In the genomic region with DNA sequence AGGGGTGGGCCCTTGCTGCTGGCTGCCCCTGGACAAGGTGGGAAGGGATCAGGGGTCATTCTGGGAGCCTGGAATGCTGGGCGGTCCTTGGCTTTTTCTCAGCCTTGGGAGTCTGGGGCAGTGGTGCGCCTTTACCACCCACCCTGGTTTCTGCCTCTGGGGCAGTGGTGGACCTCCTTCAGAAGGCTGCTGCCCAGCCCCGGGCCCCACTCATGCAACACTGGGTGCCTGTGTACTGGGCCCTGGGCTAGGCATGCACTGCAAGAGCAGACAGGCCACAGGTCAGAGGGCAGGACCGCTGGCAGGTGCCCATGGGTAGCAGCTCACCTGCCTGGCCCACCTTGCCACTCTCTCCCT, we compare ENCODE assay signal across 2 cellular contexts.
TF ChIP-seq lines count a peak whose summit lies in the region.

No MANE protein-coding gene starts in this region.

TF ChIP-seq in HCT116, 20 proteins besides CTCF, POLR2A, EP300 and RAD21 (continued from another document):
- no peak for TF ChIP-seq TCF7L2 (IDR thresholded peaks at IDR 0.05; ENCODE audit: borderline replicate concordance, extremely low read depth, insufficient read depth, insufficient read length)
- no peak for TF ChIP-seq POLR2AphosphoS5 (IDR thresholded peaks at IDR 0.05; ENCODE audit: low read depth, low read length)
- TF ChIP-seq CEBPB (IDR thresholded peaks at IDR 0.05; ENCODE audit: low read depth): no peak
- TF ChIP-seq YY1 (IDR thresholded peaks at IDR 0.05; ENCODE audit: extremely low read depth, insufficient replicate concordance, low read depth, low read length): no peak
- TF ChIP-seq JUND (IDR thresholded peaks at IDR 0.05): no peak
- TF ChIP-seq ATF3 (IDR thresholded peaks at IDR 0.05): no peak
- no peak for TF ChIP-seq CBX3 (IDR thresholded peaks at IDR 0.05; ENCODE audit: low read depth)
- no peak for TF ChIP-seq SRF (IDR thresholded peaks at IDR 0.05; ENCODE audit: low read depth)

TF ChIP-seq in WTC11, 78 proteins besides CTCF, POLR2A, EP300 and RAD21 (continued from another document):
- TF ChIP-seq AFF4 (CRISPR knock-in tag; IDR thresholded peaks at IDR 0.05; ENCODE audit: borderline replicate concordance) (no peak), TCF7 (CRISPR knock-in tag; IDR thresholded peaks at IDR 0.05; ENCODE audit: low read depth) (no peak), NFE2L1 (CRISPR knock-in tag; IDR thresholded peaks at IDR 0.05) (no peak), CBFB (CRISPR knock-in tag; IDR thresholded peaks at IDR 0.05; ENCODE audit: low read depth) (no peak), ZNF671 (CRISPR knock-in tag; IDR thresholded peaks at IDR 0.05) (no peak), ESRRA (CRISPR knock-in tag; IDR thresholded peaks at IDR 0.05; ENCODE audit: borderline replicate concordance) (no peak), GABPB1 (CRISPR knock-in tag; IDR thresholded peaks at IDR 0.05) (no peak), NR3C1 (CRISPR knock-in tag; conservative IDR thresholded peaks at IDR 0.05; ENCODE audit: low read depth) (no peak), ARID4B (CRISPR knock-in tag; IDR thresholded peaks at IDR 0.05; ENCODE audit: borderline replicate concordance) (no peak), SP1 (CRISPR knock-in tag; conservative IDR thresholded peaks at IDR 0.05) (no peak), ATF3 (CRISPR knock-in tag; conservative IDR thresholded peaks at IDR 0.05) (no peak), ETV6 (CRISPR knock-in tag; IDR thresholded peaks at IDR 0.05) (no peak)
- TF ChIP-seq, protein P1, sequence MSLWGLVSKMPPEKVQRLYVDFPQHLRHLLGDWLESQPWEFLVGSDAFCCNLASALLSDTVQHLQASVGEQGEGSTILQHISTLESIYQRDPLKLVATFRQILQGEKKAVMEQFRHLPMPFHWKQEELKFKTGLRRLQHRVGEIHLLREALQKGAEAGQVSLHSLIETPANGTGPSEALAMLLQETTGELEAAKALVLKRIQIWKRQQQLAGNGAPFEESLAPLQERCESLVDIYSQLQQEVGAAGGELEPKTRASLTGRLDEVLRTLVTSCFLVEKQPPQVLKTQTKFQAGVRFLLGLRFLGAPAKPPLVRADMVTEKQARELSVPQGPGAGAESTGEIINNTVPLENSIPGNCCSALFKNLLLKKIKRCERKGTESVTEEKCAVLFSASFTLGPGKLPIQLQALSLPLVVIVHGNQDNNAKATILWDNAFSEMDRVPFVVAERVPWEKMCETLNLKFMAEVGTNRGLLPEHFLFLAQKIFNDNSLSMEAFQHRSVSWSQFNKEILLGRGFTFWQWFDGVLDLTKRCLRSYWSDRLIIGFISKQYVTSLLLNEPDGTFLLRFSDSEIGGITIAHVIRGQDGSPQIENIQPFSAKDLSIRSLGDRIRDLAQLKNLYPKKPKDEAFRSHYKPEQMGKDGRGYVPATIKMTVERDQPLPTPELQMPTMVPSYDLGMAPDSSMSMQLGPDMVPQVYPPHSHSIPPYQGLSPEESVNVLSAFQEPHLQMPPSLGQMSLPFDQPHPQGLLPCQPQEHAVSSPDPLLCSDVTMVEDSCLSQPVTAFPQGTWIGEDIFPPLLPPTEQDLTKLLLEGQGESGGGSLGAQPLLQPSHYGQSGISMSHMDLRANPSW (CRISPR knock-in tag; conservative IDR thresholded peaks at IDR 0.05; ENCODE audit: low read depth): no peak
- TF ChIP-seq, protein P2, sequence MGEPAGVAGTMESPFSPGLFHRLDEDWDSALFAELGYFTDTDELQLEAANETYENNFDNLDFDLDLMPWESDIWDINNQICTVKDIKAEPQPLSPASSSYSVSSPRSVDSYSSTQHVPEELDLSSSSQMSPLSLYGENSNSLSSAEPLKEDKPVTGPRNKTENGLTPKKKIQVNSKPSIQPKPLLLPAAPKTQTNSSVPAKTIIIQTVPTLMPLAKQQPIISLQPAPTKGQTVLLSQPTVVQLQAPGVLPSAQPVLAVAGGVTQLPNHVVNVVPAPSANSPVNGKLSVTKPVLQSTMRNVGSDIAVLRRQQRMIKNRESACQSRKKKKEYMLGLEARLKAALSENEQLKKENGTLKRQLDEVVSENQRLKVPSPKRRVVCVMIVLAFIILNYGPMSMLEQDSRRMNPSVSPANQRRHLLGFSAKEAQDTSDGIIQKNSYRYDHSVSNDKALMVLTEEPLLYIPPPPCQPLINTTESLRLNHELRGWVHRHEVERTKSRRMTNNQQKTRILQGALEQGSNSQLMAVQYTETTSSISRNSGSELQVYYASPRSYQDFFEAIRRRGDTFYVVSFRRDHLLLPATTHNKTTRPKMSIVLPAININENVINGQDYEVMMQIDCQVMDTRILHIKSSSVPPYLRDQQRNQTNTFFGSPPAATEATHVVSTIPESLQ (CRISPR knock-in tag; IDR thresholded peaks at IDR 0.05): no peak
- TF ChIP-seq, protein P3, sequence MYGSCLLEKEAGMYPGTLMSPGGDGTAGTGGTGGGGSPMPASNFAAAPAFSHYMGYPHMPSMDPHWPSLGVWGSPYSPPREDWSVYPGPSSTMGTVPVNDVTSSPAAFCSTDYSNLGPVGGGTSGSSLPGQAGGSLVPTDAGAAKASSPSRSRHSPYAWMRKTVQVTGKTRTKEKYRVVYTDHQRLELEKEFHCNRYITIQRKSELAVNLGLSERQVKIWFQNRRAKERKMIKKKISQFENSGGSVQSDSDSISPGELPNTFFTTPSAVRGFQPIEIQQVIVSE (CRISPR knock-in tag; IDR thresholded peaks at IDR 0.05; ENCODE audit: borderline replicate concordance): no peak
